In genomic region chr2:100976061-100976460, GRCh38 we compare ENCODE assay signal across 22 cellular contexts. TPM values are rescaled to one million over a fixed set of nuclear protein-coding genes. Genes with fewer than 3 reads are reported as not detected.
DNase-seq lines count a peak whose midpoint lies in the region; ATAC-seq and TF ChIP-seq lines count a peak whose summit lies in the region.
"Had no signal": no experiment of that assay in that cellular context is flagged by ENCODE, and none has a peak within 500 bp of the region (broad histone marks: within the 10 kb centered on the region; RNA-seq: fewer than 3 reads in every experiment).

No MANE protein-coding gene starts in this region.

- H3K9ac ChIP-seq in SK-N-SH (no peak overlapping the region), smooth muscle cell (ENCODE audit: low read depth) (no peak overlapping the region)

- CTCF ChIA-PET in SK-N-SH (lab: Yijun Ruan, JAX): interaction anchor here (0.7 to 1.3 kb wide), 3 partner anchors 10 to 366 kb away, joined by 3 to 4 read pairs (median 4); no protein-coding TSS in a partner anchor

- H3K4me2 ChIP-seq in SK-N-SH: peak overlapping the region; percentile 72
- H3K4me2 ChIP-seq in osteoblast (ENCODE audit: insufficient read depth, low read length): peak overlapping the region; percentile 53
- peak overlapping the region; percentile 74 for H3K4me2 ChIP-seq in smooth muscle cell
- H3K4me2 ChIP-seq: GM23338 had no signal

- TF ChIP-seq EP300 in SK-N-SH (IDR thresholded peaks at IDR 0.05; ENCODE audit: borderline replicate concordance in 1 of 2, low read depth in 1 of 2, low read length in 1 of 2): no peak

- H4K20me1 ChIP-seq in SK-N-SH (ENCODE audit: insufficient read depth) (no peaks in the 10 kb centered on the region), osteoblast (ENCODE audit: insufficient read depth, low read length) (no peaks in the 10 kb centered on the region), smooth muscle cell (ENCODE audit: low read depth) (no peaks in the 10 kb centered on the region)

- H3K9me3 ChIP-seq in SK-N-SH (no peaks in the 10 kb centered on the region), osteoblast (ENCODE audit: low read depth, low read length) (no peaks in the 10 kb centered on the region), smooth muscle cell (replicated peaks; ENCODE audit: low read depth) (no peaks in the 10 kb centered on the region)

- WGBS in SK-N-SH (ENCODE audit: low lambda C conversion rate): 86% methylated on average over 2 of the region's 6 CpGs
- 92% methylated on average over 6 of the region's 6 CpGs for WGBS in smooth muscle cell (ENCODE audit: low lambda C conversion rate)

- no peak for TF ChIP-seq RAD21 in SK-N-SH (IDR thresholded peaks at IDR 0.05; ENCODE audit: low read length)

- no peak overlapping the region for H3K4me3 Mint-ChIP-seq in chondrocyte (ENCODE audit: unreplicated experiment)
- H3K4me3 Mint-ChIP-seq: CD8-positive, alpha-beta T cell; GM23338 had no signal

- no peaks in the 10 kb centered on the region for H3K9me2 ChIP-seq in SK-N-SH

- no peak for DNase-seq in SK-N-SH
- peak; percentile 72 for DNase-seq in chondrocyte (ENCODE audit: low spot score)
- no peak for DNase-seq in osteoblast (ENCODE audit: insufficient read length, low spot score, missing footprints)
- no peak for DNase-seq in smooth muscle cell (lab: John Stamatoyannopoulos, UW; ENCODE audit: unreplicated experiment)
- no peak for DNase-seq in GM13976 (ENCODE audit: low spot score)
- DNase-seq in OCI-M1 (lab: John Stamatoyannopoulos, UW): no peak
- DNase-seq: ACHN; C1 segment of cervical spinal cord; CD8-positive, alpha-beta T cell; DND-41; Karpas-422; NCI-H1105 treated with DMSO at 0.1 percent for 48 hours; NCI-H446; NCI-H526; PC-3; Right ventricle myocardium superior had no signal

- H3K36me3 ChIP-seq in SK-N-SH (replicated peaks in 1 of 2; ENCODE audit: control insufficient read depth in 1 of 2, insufficient read depth in 2 of 2, low read length in 1 of 2) (peaks cover 19 to 54% of the 10 kb centered on the region in 2 experiments), osteoblast (ENCODE audit: insufficient read depth, low read length) (no peaks in the 10 kb centered on the region), smooth muscle cell (ENCODE audit: low read depth) (no peaks in the 10 kb centered on the region)

- no peaks in the 10 kb centered on the region for H3K27me3 Mint-ChIP-seq in chondrocyte (ENCODE audit: low read depth)

- peak overlapping the region; percentile 36 to 86; a peak in 3 of 4 replicates for H3K27ac ChIP-seq in SK-N-SH (ENCODE audit: low read depth in 2 of 2, low read length in 1 of 2)
- peak overlapping the region; percentile 74 for H3K27ac ChIP-seq in osteoblast (ENCODE audit: low read depth, low read length)
- peak overlapping the region; percentile 95 for H3K27ac ChIP-seq in smooth muscle cell (ENCODE audit: low read depth)
- H3K27ac ChIP-seq: 22Rv1 had no signal

- peaks cover 0 to 12% of the 10 kb centered on the region in 2 experiments; a peak in 1 of 4 replicates for H3K4me1 ChIP-seq in SK-N-SH (ENCODE audit: control insufficient read depth in 1 of 2, insufficient read depth in 2 of 2, low read depth in 1 of 2, low read length in 1 of 2)
- H3K4me1 ChIP-seq in osteoblast (ENCODE audit: insufficient read depth, low read length): peaks cover 20% of the 10 kb centered on the region
- H3K4me1 ChIP-seq in smooth muscle cell (ENCODE audit: low read depth): no peaks in the 10 kb centered on the region

- no peaks in the 10 kb centered on the region for H3K27me3 ChIP-seq in SK-N-SH (ENCODE audit: insufficient read depth)
- H3K27me3 ChIP-seq in osteoblast (ENCODE audit: insufficient read depth, low read length): peaks cover 3% of the 10 kb centered on the region
- no peaks in the 10 kb centered on the region for H3K27me3 ChIP-seq in smooth muscle cell (ENCODE audit: low read depth)

- no peak; the same call in 1 of the 3 replicates for ATAC-seq in SK-N-SH treated with all-trans-retinoic acid at 6 μM for 48 hours
- ATAC-seq in esophagus mucosa: no peak
- ATAC-seq: CD8-positive, alpha-beta T cell; GM23338; HCT116; PC-3 had no signal

- H3K27ac Mint-ChIP-seq in chondrocyte (ENCODE audit: unreplicated experiment): no peak overlapping the region
- H3K27ac Mint-ChIP-seq: CD8-positive, alpha-beta T cell; GM23338 had no signal

- H2AFZ ChIP-seq in SK-N-SH (ENCODE audit: low read depth) (no peak overlapping the region), osteoblast (ENCODE audit: low read length) (no peak overlapping the region), smooth muscle cell (ENCODE audit: low read depth) (no peak overlapping the region)
- H2AFZ ChIP-seq: GM23338 had no signal

- H3K4me3 ChIP-seq in SK-N-SH (ENCODE audit: low read depth in 2 of 2, low read length in 1 of 2) (0 out of 4 replicates have a peak overlapping the region, but pooled peaks of 1 of the 2 experiments have one; percentile 11), osteoblast (ENCODE audit: insufficient read depth, low read length) (no peak overlapping the region), smooth muscle cell (no peak overlapping the region)
- H3K4me3 ChIP-seq: GM12878, GM23338 had no signal

- in situ Hi-C loops in GM13976 (cut with MboI; ENCODE audit: low sequenced_read_pairs, unreplicated experiment): loop anchor here (25.0 kb wide), 2 partner anchors 539 to 714 kb away; no protein-coding TSS in a partner anchor

- TF ChIP-seq CTCF in SK-N-SH (IDR thresholded peaks at IDR 0.05): no peak
- no peak for TF ChIP-seq CTCF in chondrocyte (IDR thresholded peaks at IDR 0.05)
- no peak for TF ChIP-seq CTCF in osteoblast (IDR thresholded peaks at IDR 0.05; ENCODE audit: extremely low read depth, low read depth, low read length)
- TF ChIP-seq CTCF in smooth muscle cell (IDR thresholded peaks at IDR 0.05; ENCODE audit: borderline replicate concordance, insufficient read depth, poor library complexity, severe bottlenecking): no peak
- TF ChIP-seq CTCF in GM13976 (IDR thresholded peaks at IDR 0.05; ENCODE audit: borderline replicate concordance, control extremely low read depth, extremely low read depth, insufficient read depth, missing control alignments): no peak

- peaks cover 24% of the 10 kb centered on the region for H3K36me3 Mint-ChIP-seq in chondrocyte (ENCODE audit: low read depth)

- H3K4me1 Mint-ChIP-seq in chondrocyte (ENCODE audit: low read depth): peaks cover 25% of the 10 kb centered on the region

- POLR2A ChIA-PET in SK-N-SH (lab: Yijun Ruan, JAX): interaction anchor here (1.1 kb wide), 1 partner anchor 26 kb away, joined by 3 read pairs; the partner anchor contains the start of gene RPL31

- H3F3A ChIP-seq in SK-N-SH (replicated peaks; ENCODE audit: insufficient read depth) (peaks cover 11% of the 10 kb centered on the region), smooth muscle cell (ENCODE audit: low read depth) (peaks cover 18% of the 10 kb centered on the region)

- H3K79me2 ChIP-seq in SK-N-SH (ENCODE audit: insufficient read depth): no peaks in the 10 kb centered on the region
- no peaks in the 10 kb centered on the region for H3K79me2 ChIP-seq in osteoblast (ENCODE audit: insufficient read depth, low read length)
- no peaks in the 10 kb centered on the region for H3K79me2 ChIP-seq in smooth muscle cell (ENCODE audit: low read depth)

- H3K9me3 Mint-ChIP-seq in chondrocyte (ENCODE audit: low read depth): no peaks in the 10 kb centered on the region
- H3K9me3 Mint-ChIP-seq: CD8-positive, alpha-beta T cell; GM23338 had no signal

TF ChIP-seq in SK-N-SH, 30 proteins besides CTCF, POLR2A, EP300 and RAD21:
- TF ChIP-seq FOXJ3 (CRISPR knock-in tag; IDR thresholded peaks at IDR 0.05) (no peak), FOXM1 (IDR thresholded peaks at IDR 0.05; ENCODE audit: low read depth) (no peak), USF2 (IDR thresholded peaks at IDR 0.05; ENCODE audit: borderline replicate concordance, low read depth, low read length) (no peak), SIN3A (IDR thresholded peaks at IDR 0.05; ENCODE audit: borderline replicate concordance, low read depth, low read length) (no peak), MEF2A (IDR thresholded peaks at IDR 0.05; ENCODE audit: borderline replicate concordance, low read depth) (no peak), GABPA (IDR thresholded peaks at IDR 0.05; ENCODE audit: low read depth) (no peak)

TF ChIP-seq in SK-N-SH treated with all-trans-retinoic acid at 6 μM for 48 hours, 23 proteins besides CTCF, POLR2A, EP300 and RAD21 (continues in another document):
- TF ChIP-seq ISL1 (CRISPR knock-in tag; IDR thresholded peaks at IDR 0.05) (no peak), PATZ1 (CRISPR knock-in tag; IDR thresholded peaks at IDR 0.05; ENCODE audit: borderline replicate concordance) (no peak), ZFP3 (CRISPR knock-in tag; IDR thresholded peaks at IDR 0.05) (no peak), BACH2 (CRISPR knock-in tag; IDR thresholded peaks at IDR 0.05; ENCODE audit: borderline replicate concordance) (no peak), ESRRG (CRISPR knock-in tag; IDR thresholded peaks at IDR 0.05) (no peak)

RNA-seq across cellular contexts. Expression of gene RPL31, which starts 26.0 kb away (rescaled TPM):
- polyA plus RNA-seq in SK-N-SH (2012; rRNA removed) (4,215 and 4,488 TPM in 2 replicates), smooth muscle cell (1,292 and 1,320 TPM in 2 replicates)
- polyA plus RNA-seq in SK-N-SH (2012; cell fraction: cytosol; rRNA removed): 6,617 and 9,342 TPM in 2 replicates
- 1,034 and 1,501 TPM in 2 replicates for polyA plus RNA-seq in SK-N-SH (2012; cell fraction: nucleus; rRNA removed)
- total RNA-seq in chondrocyte (951 to 1,014 TPM (median 979 TPM) in 3 replicates), osteoblast (760 and 907 TPM in 2 replicates), smooth muscle cell (1,508 and 1,659 TPM in 2 replicates), esophagus mucosa (1,141 TPM)
